Comparison of ENCODE assay signal across 10 cellular contexts in genomic region chr19:13054605-13055212, GRCh38. TPM values are rescaled to one million over a fixed set of nuclear protein-coding genes. Genes with fewer than 3 reads are reported as not detected.
A peak's percentile ranks its signal among the peaks of the same experiment; 100 is the strongest.
DNase-seq lines count a peak whose midpoint lies in the region; ATAC-seq and TF ChIP-seq lines count a peak whose summit lies in the region.
"Had no signal": no experiment of that assay in that cellular context is flagged by ENCODE, and none has a peak within 500 bp of the region (broad histone marks: within the 10 kb centered on the region; RNA-seq: fewer than 3 reads in every experiment).

No MANE protein-coding gene starts in this region.

- H3K27ac ChIP-seq in coronary artery, result peak overlapping the region; percentile 99
- peak overlapping the region; percentile 92 for H3K27ac ChIP-seq in lower lobe of right lung
- peak overlapping the region; percentile 97 for H3K27ac ChIP-seq in subcutaneous abdominal adipose tissue (ENCODE audit: low read depth, low read length)

- DNase-seq in HFFc6 (no peak), coronary artery (ENCODE audit: low spot score) (no peak), lower lobe of right lung (no peak), NCI-H2081 (lab: John Stamatoyannopoulos, UW) (no peak), HT-29 (ENCODE audit: low spot score) (no peak)
- no peak for DNase-seq in activated CD8-positive, alpha-beta memory T cell treated with anti-CD3 and anti-CD28 coated beads, Interleukin-2, amount 10 ng/mL, durations not matched to agents 7 days and 5 days
- DNase-seq in activated naive CD4-positive, alpha-beta T cell treated with anti-CD3 and anti-CD28 coated beads, Interleukin-2, amount 10 ng/mL, durations not matched to agents 7 days and 5 days, result no peak
- DNase-seq: central memory CD4-positive, alpha-beta T cell; NCI-H2081 treated with DMSO at 0.1 percent for 48 hours had no signal

- intact Hi-C loops in lower lobe of right lung (cut with DNase I), result no loop called here

- H3K27ac Mint-ChIP-seq in HFFc6, result peak overlapping the region; percentile 98
- no peak overlapping the region for H3K27ac Mint-ChIP-seq in activated CD8-positive, alpha-beta memory T cell treated with anti-CD3 and anti-CD28 coated beads, Interleukin-2, amount 10 ng/mL, durations not matched to agents 7 days and 5 days
- H3K27ac Mint-ChIP-seq in activated naive CD4-positive, alpha-beta T cell treated with anti-CD3 and anti-CD28 coated beads, Interleukin-2, amount 10 ng/mL, durations not matched to agents 7 days and 5 days, result no peak overlapping the region

- H3K4me3 ChIP-seq in coronary artery (peak overlapping the region; percentile 59), lower lobe of right lung (no peak overlapping the region), subcutaneous abdominal adipose tissue (ENCODE audit: low read depth in 1 of 5, low read length in 5 of 5) (peak overlapping the region in 2 of 5 donors; percentile 19 to 26)

- H3K9me3 ChIP-seq in lower lobe of right lung (no peaks in the 10 kb centered on the region), subcutaneous abdominal adipose tissue (ENCODE audit: control insufficient read depth in 5 of 5, low read length in 5 of 5) (no peaks in the 10 kb centered on the region)

- H3K9ac ChIP-seq in subcutaneous abdominal adipose tissue (ENCODE audit: low read length in 5 of 5), result peak overlapping the region; percentile 23 to 75 (median 73)

- H3K36me3 Mint-ChIP-seq in HFFc6 (ENCODE audit: low read depth), result no peaks in the 10 kb centered on the region
- H3K36me3 Mint-ChIP-seq in activated CD8-positive, alpha-beta memory T cell treated with anti-CD3 and anti-CD28 coated beads, Interleukin-2, amount 10 ng/mL, durations not matched to agents 7 days and 5 days, result no peaks in the 10 kb centered on the region
- H3K36me3 Mint-ChIP-seq in activated naive CD4-positive, alpha-beta T cell treated with anti-CD3 and anti-CD28 coated beads, Interleukin-2, amount 10 ng/mL, durations not matched to agents 7 days and 5 days, result no peaks in the 10 kb centered on the region

- H3K27me3 Mint-ChIP-seq in HFFc6 (ENCODE audit: insufficient read depth), result peaks cover 2% of the 10 kb centered on the region
- H3K27me3 Mint-ChIP-seq in activated CD8-positive, alpha-beta memory T cell treated with anti-CD3 and anti-CD28 coated beads, Interleukin-2, amount 10 ng/mL, durations not matched to agents 7 days and 5 days, result peaks cover 37% of the 10 kb centered on the region
- peaks cover 77% of the 10 kb centered on the region for H3K27me3 Mint-ChIP-seq in activated naive CD4-positive, alpha-beta T cell treated with anti-CD3 and anti-CD28 coated beads, Interleukin-2, amount 10 ng/mL, durations not matched to agents 7 days and 5 days

- H3K4me3 Mint-ChIP-seq in HFFc6, result peak overlapping the region; percentile 63
- no peak overlapping the region for H3K4me3 Mint-ChIP-seq in activated CD8-positive, alpha-beta memory T cell treated with anti-CD3 and anti-CD28 coated beads, Interleukin-2, amount 10 ng/mL, durations not matched to agents 7 days and 5 days
- H3K4me3 Mint-ChIP-seq in activated naive CD4-positive, alpha-beta T cell treated with anti-CD3 and anti-CD28 coated beads, Interleukin-2, amount 10 ng/mL, durations not matched to agents 7 days and 5 days, result no peak overlapping the region

- no peaks in the 10 kb centered on the region for H3K9me3 Mint-ChIP-seq in HFFc6
- H3K9me3 Mint-ChIP-seq in activated CD8-positive, alpha-beta memory T cell treated with anti-CD3 and anti-CD28 coated beads, Interleukin-2, amount 10 ng/mL, durations not matched to agents 7 days and 5 days (ENCODE audit: low read depth), result no peaks in the 10 kb centered on the region
- no peaks in the 10 kb centered on the region for H3K9me3 Mint-ChIP-seq in activated naive CD4-positive, alpha-beta T cell treated with anti-CD3 and anti-CD28 coated beads, Interleukin-2, amount 10 ng/mL, durations not matched to agents 7 days and 5 days

- no peaks in the 10 kb centered on the region for H3K27me3 ChIP-seq in lower lobe of right lung (ENCODE audit: low read depth)
- H3K27me3 ChIP-seq in subcutaneous abdominal adipose tissue (ENCODE audit: control insufficient read depth in 5 of 5, insufficient read depth in 4 of 5, low read length in 5 of 5), result no peaks in the 10 kb centered on the region

- TF ChIP-seq CTCF in HFFc6 (IDR thresholded peaks at IDR 0.05) (no peak), coronary artery (IDR thresholded peaks at IDR 0.05) (no peak), lower lobe of right lung (IDR thresholded peaks at IDR 0.05) (no peak)

- no peaks in the 10 kb centered on the region for H3K36me3 ChIP-seq in lower lobe of right lung
- H3K36me3 ChIP-seq in subcutaneous abdominal adipose tissue (ENCODE audit: control insufficient read depth in 5 of 5, insufficient read depth in 5 of 5, low read length in 5 of 5), result no peaks in the 10 kb centered on the region

- H3K4me1 ChIP-seq in lower lobe of right lung (peaks cover 96% of the 10 kb centered on the region), subcutaneous abdominal adipose tissue (ENCODE audit: control insufficient read depth in 5 of 5, insufficient read depth in 5 of 5, low read length in 5 of 5) (peaks cover 42 to 98% (median 96%) of the 10 kb centered on the region in 5 donors)

- CTCF ChIA-PET in activated CD8-positive, alpha-beta memory T cell treated with anti-CD3 and anti-CD28 coated beads, Interleukin-2, amount 10 ng/mL, durations not matched to agents 7 days and 5 days (lab: Charles Lee), result interaction anchor here (0.6 to 2.0 kb wide), 4 partner anchors 39 to 430 kb away, joined by 3 to 7 read pairs (median 7); no protein-coding TSS in a partner anchor
- CTCF ChIA-PET in activated naive CD4-positive, alpha-beta T cell treated with anti-CD3 and anti-CD28 coated beads, Interleukin-2, amount 10 ng/mL, durations not matched to agents 7 days and 5 days (lab: Charles Lee), result interaction anchor here (0.9 to 1.6 kb wide), 4 partner anchors 9 to 89 kb away, joined by 3 to 6 read pairs (median 5); no protein-coding TSS in a partner anchor

- peaks cover 94% of the 10 kb centered on the region for H3K4me1 Mint-ChIP-seq in HFFc6 (ENCODE audit: low read depth)
- peaks cover 2% of the 10 kb centered on the region for H3K4me1 Mint-ChIP-seq in activated CD8-positive, alpha-beta memory T cell treated with anti-CD3 and anti-CD28 coated beads, Interleukin-2, amount 10 ng/mL, durations not matched to agents 7 days and 5 days
- peaks cover 7% of the 10 kb centered on the region for H3K4me1 Mint-ChIP-seq in activated naive CD4-positive, alpha-beta T cell treated with anti-CD3 and anti-CD28 coated beads, Interleukin-2, amount 10 ng/mL, durations not matched to agents 7 days and 5 days

- no peak for ATAC-seq in lower lobe of right lung
- ATAC-seq in activated CD8-positive, alpha-beta memory T cell treated with anti-CD3 and anti-CD28 coated beads, Interleukin-2, amount 10 ng/mL, durations not matched to agents 7 days and 5 days, result no peak

RNA-seq across cellular contexts. Expression of gene LYL1, which starts 47.9 kb away (rescaled TPM):
- 1 to 10 TPM; 1.5 to 5.1 (median 4.2) TPM for total RNA-seq in HFFc6 (2021; fragmentation: NEBNext Ultra II Directional; extraction: Animal tissue kit (Norgen Biotek cat#: 25700))
- total RNA-seq in lower lobe of right lung, result 27.2 TPM
- total RNA-seq in activated CD8-positive, alpha-beta memory T cell treated with anti-CD3 and anti-CD28 coated beads, Interleukin-2, amount 10 ng/mL, durations not matched to agents 7 days and 5 days, result under 1 TPM; 0.49 to 0.64 TPM
- 1.8 and 2.5 TPM in 2 replicates for total RNA-seq in HT-29 (2014; rRNA removed; shearing (Covaris generic))

RNA-seq across cellular contexts. Expression of gene NFIX, which starts 59.4 kb away (rescaled TPM):
- total RNA-seq in HFFc6 (2021; fragmentation: NEBNext Ultra II Directional; extraction: Animal tissue kit (Norgen Biotek cat#: 25700)), result 100 to 1,000 TPM; 129 to 161 (median 142) TPM
- total RNA-seq in lower lobe of right lung, result 146 TPM
- under 1 TPM; 0.21 to 0.32 TPM for total RNA-seq in activated CD8-positive, alpha-beta memory T cell treated with anti-CD3 and anti-CD28 coated beads, Interleukin-2, amount 10 ng/mL, durations not matched to agents 7 days and 5 days
- total RNA-seq in HT-29 (2014; rRNA removed; shearing (Covaris generic)), result 22.4 and 32.3 TPM in 2 replicates

Comparison
In these comparisons a context has a peak if more than half of its experiments do, and no peak if none do; other contexts are left out.
1. RNA of gene NFIX, which starts 59.4 kb away (total RNA-seq): 146 TPM in lower lobe of right lung (single experiment), 129 to 161 TPM in HFFc6 and 22.4 to 32.3 TPM in HT-29; 0.21 to 0.32 TPM in activated CD8-positive, alpha-beta memory T cell treated with anti-CD3 and anti-CD28 coated beads, Interleukin-2, amount 10 ng/mL, durations not matched to agents 7 days and 5 days; every median in the first group is over 10 times any median in the second.
2. Peak in every context shown above with its lines, with median percentiles within 50 percentile points of each other: H3K27ac ChIP-seq.